In genomic region chr7:97269741-97270140, GRCh38 we compare ENCODE assay signal across 28 cellular contexts.
DNase-seq lines count a peak whose midpoint lies in the region; TF ChIP-seq lines count a peak whose summit lies in the region.
"Had no signal": no experiment of that assay in that cellular context is flagged by ENCODE, and none has a peak within 500 bp of the region (broad histone marks: within the 10 kb centered on the region; RNA-seq: fewer than 3 reads in every experiment).

No MANE protein-coding gene starts in this region.

- H3K27ac ChIP-seq in ACC112 (ENCODE audit: low read depth, low read length) (peak overlapping the region; percentile 100), neural progenitor cell (no peak overlapping the region)
- H3K27ac ChIP-seq: stomach, VCaP had no signal

- H2AFZ ChIP-seq in ACC112 (ENCODE audit: low read length, unreplicated experiment) = peak overlapping the region; percentile 74
- no peak overlapping the region for H2AFZ ChIP-seq in neural progenitor cell (replicated peaks)

- no peaks in the 10 kb centered on the region for H3K4me1 Mint-ChIP-seq in neural progenitor cell
- H3K4me1 Mint-ChIP-seq: activated CD4-positive, alpha-beta T cell treated with anti-CD3 and anti-CD28 coated beads, Interleukin-2, amount 10 ng/mL, durations not matched to agents 7 days and 5 days; activated CD8-positive, alpha-beta memory T cell treated with anti-CD3 and anti-CD28 coated beads, Interleukin-2, amount 10 ng/mL, durations not matched to agents 7 days and 5 days had no signal

- H3K27me3 ChIP-seq in ACC112 (ENCODE audit: insufficient read depth, low read length) = no peaks in the 10 kb centered on the region
- H3K27me3 ChIP-seq in NT2/D1 (ENCODE audit: insufficient read depth, insufficient read length) = no peaks in the 10 kb centered on the region
- no peaks in the 10 kb centered on the region for H3K27me3 ChIP-seq in neural progenitor cell
- H3K27me3 ChIP-seq: stomach, transverse colon had no signal

- no peak overlapping the region for H3K4me3 Mint-ChIP-seq in neural progenitor cell
- H3K4me3 Mint-ChIP-seq: activated CD4-positive, alpha-beta T cell treated with anti-CD3 and anti-CD28 coated beads, Interleukin-2, amount 10 ng/mL, durations not matched to agents 7 days and 5 days; activated CD8-positive, alpha-beta memory T cell treated with anti-CD3 and anti-CD28 coated beads, Interleukin-2, amount 10 ng/mL, durations not matched to agents 7 days and 5 days; activated T-cell treated with anti-CD3 and anti-CD28 coated beads, Interleukin-2, amount 50 U/mL, for 72 hours; B cell; naive B cell; T-helper 2 cell treated with Interferon-gamma antibody and Interleukin-4, amounts not matched to agents 5 μg/mL and 100 μg/mL, for 36 hours had no signal

- H4K20me1 ChIP-seq in neural progenitor cell (ENCODE audit: low read depth) = no peaks in the 10 kb centered on the region

- DNase-seq in NT2/D1 (ENCODE audit: low read depth, low spot score) (peak; percentile 23), fibroblast of pulmonary artery (ENCODE audit: low read depth) (peak; percentile 40), neural progenitor cell (ENCODE audit: low spot score) (peak; percentile 20), SIG-M5 treated with dmso at 0.1 percent for 504 hours (lab: John Stamatoyannopoulos, UW; ENCODE audit: unreplicated experiment) (no peak), Ammon's horn (ENCODE audit: low spot score) (no peak), NK-92 (lab: John Stamatoyannopoulos, UW; ENCODE audit: unreplicated experiment) (no peak), NCI-H446 treated with DMSO at 0.1 percent for 48 hours (lab: John Stamatoyannopoulos, UW) (no peak)
- DNase-seq: activated CD4-positive, alpha-beta T cell treated with anti-CD3 and anti-CD28 coated beads, Interleukin-2, amount 10 ng/mL, durations not matched to agents 7 days and 5 days; activated CD8-positive, alpha-beta memory T cell treated with anti-CD3 and anti-CD28 coated beads, Interleukin-2, amount 10 ng/mL, durations not matched to agents 7 days and 5 days; activated naive CD4-positive, alpha-beta T cell treated with Interleukin-2 at 50 U/mL for 16 hours; activated T-cell treated with anti-CD3 and anti-CD28 coated beads, Interleukin-2, amount 50 U/mL, for 72 hours; amniotic stem cell; cortex of kidney; Karpas-422; left cardiac atrium; MV-4-11; naive B cell; NCI-H1694; NCI-H2171 treated with DMSO at 0.1 percent for 48 hours; NCI-H526; stimulated activated CD4-positive, alpha-beta T cell treated with anti-CD3 and anti-CD28 coated beads, Interleukin-15, amount 100 ng/mL, for 24 hours; stimulated activated CD8-positive, alpha-beta memory T cell treated with anti-CD3 and anti-CD28 coated beads, Interleukin-4, amount 100 ng/mL, for 48 hours; stomach; transverse colon had no signal

- H3K4me2 ChIP-seq in neural progenitor cell = no peak overlapping the region

- peaks cover 2% of the 10 kb centered on the region for H3K9me3 Mint-ChIP-seq in neural progenitor cell
- H3K9me3 Mint-ChIP-seq: activated CD4-positive, alpha-beta T cell treated with anti-CD3 and anti-CD28 coated beads, Interleukin-2, amount 10 ng/mL, durations not matched to agents 7 days and 5 days; T-helper 2 cell treated with Interferon-gamma antibody and Interleukin-4, amounts not matched to agents 5 μg/mL and 100 μg/mL, for 36 hours had no signal

- no peaks in the 10 kb centered on the region for H3F3A ChIP-seq in neural progenitor cell (ENCODE audit: low read depth)

- H3K4me3 ChIP-seq in ACC112 (ENCODE audit: low read depth, low read length) (peak overlapping the region; percentile 53; the same call in 1 of the 2 replicates), NT2/D1 (ENCODE audit: insufficient read length, low read depth) (no peak overlapping the region), fibroblast of pulmonary artery (replicated peaks; ENCODE audit: low read depth, low read length) (no peak overlapping the region), neural progenitor cell (no peak overlapping the region)
- H3K4me3 ChIP-seq: stomach, transverse colon had no signal

- peaks cover 2% of the 10 kb centered on the region for H3K27me3 Mint-ChIP-seq in neural progenitor cell (ENCODE audit: insufficient read depth, low read depth)
- H3K27me3 Mint-ChIP-seq: activated CD4-positive, alpha-beta T cell treated with anti-CD3 and anti-CD28 coated beads, Interleukin-2, amount 10 ng/mL, durations not matched to agents 7 days and 5 days had no signal

- peaks cover 4% of the 10 kb centered on the region for H3K9me3 ChIP-seq in NT2/D1 (ENCODE audit: insufficient read depth, low read length)
- no peaks in the 10 kb centered on the region for H3K9me3 ChIP-seq in neural progenitor cell (ENCODE audit: low read depth)
- H3K9me3 ChIP-seq: transverse colon had no signal

- no peak overlapping the region for H3K27ac Mint-ChIP-seq in neural progenitor cell
- H3K27ac Mint-ChIP-seq: activated CD4-positive, alpha-beta T cell treated with anti-CD3 and anti-CD28 coated beads, Interleukin-2, amount 10 ng/mL, durations not matched to agents 7 days and 5 days; activated CD8-positive, alpha-beta memory T cell treated with anti-CD3 and anti-CD28 coated beads, Interleukin-2, amount 10 ng/mL, durations not matched to agents 7 days and 5 days; activated T-cell treated with anti-CD3 and anti-CD28 coated beads, Interleukin-2, amount 50 U/mL, for 72 hours; B cell; naive B cell; T-helper 2 cell treated with Interferon-gamma antibody and Interleukin-4, amounts not matched to agents 5 μg/mL and 100 μg/mL, for 36 hours had no signal

- H3K36me3 ChIP-seq in ACC112 (ENCODE audit: insufficient read depth, low read length) (0 out of 2 replicates have a peak, but pooled peaks cover 4% of the 10 kb centered on the region), NT2/D1 (ENCODE audit: insufficient read depth, insufficient read length, low read length) (no peaks in the 10 kb centered on the region), neural progenitor cell (no peaks in the 10 kb centered on the region)
- H3K36me3 ChIP-seq: stomach, transverse colon had no signal

- H3K9ac ChIP-seq in NT2/D1 (ENCODE audit: insufficient read length, low read depth) (no peak overlapping the region), neural progenitor cell (no peak overlapping the region)

- peaks cover 20% of the 10 kb centered on the region for H3K4me1 ChIP-seq in ACC112 (ENCODE audit: control insufficient read depth, insufficient read depth, low read length, unreplicated experiment)
- H3K4me1 ChIP-seq in NT2/D1 (ENCODE audit: insufficient read depth, insufficient read length) = no peaks in the 10 kb centered on the region
- H3K4me1 ChIP-seq in neural progenitor cell = no peaks in the 10 kb centered on the region
- H3K4me1 ChIP-seq: stomach had no signal

- no peak for TF ChIP-seq CTCF in fibroblast of pulmonary artery (IDR thresholded peaks at IDR 0.05; ENCODE audit: low read length, missing control alignments)
- no peak for TF ChIP-seq CTCF in neural progenitor cell (IDR thresholded peaks at IDR 0.05)

- H3K36me3 Mint-ChIP-seq in neural progenitor cell = no peaks in the 10 kb centered on the region
- H3K36me3 Mint-ChIP-seq: activated CD8-positive, alpha-beta memory T cell treated with anti-CD3 and anti-CD28 coated beads, Interleukin-2, amount 10 ng/mL, durations not matched to agents 7 days and 5 days; naive B cell had no signal

- H3K79me2 ChIP-seq in ACC112 (ENCODE audit: control insufficient read depth, insufficient read depth, low read length, unreplicated experiment) = no peaks in the 10 kb centered on the region
- H3K79me2 ChIP-seq in neural progenitor cell (ENCODE audit: low read depth) = no peaks in the 10 kb centered on the region

Comparison
In these comparisons a context has a peak if more than half of its experiments do, and no peak if none do; other contexts are left out.
1. DNase-seq: peak in NT2/D1 (single experiment), fibroblast of pulmonary artery (single experiment) and neural progenitor cell (single experiment); none in SIG-M5 treated with dmso at 0.1 percent for 504 hours (single experiment), Ammon's horn (single experiment), NK-92 (single experiment) and NCI-H446 treated with DMSO at 0.1 percent for 48 hours (single experiment).